Comparison of ENCODE assay signal across 8 cellular contexts in the genomic region with DNA sequence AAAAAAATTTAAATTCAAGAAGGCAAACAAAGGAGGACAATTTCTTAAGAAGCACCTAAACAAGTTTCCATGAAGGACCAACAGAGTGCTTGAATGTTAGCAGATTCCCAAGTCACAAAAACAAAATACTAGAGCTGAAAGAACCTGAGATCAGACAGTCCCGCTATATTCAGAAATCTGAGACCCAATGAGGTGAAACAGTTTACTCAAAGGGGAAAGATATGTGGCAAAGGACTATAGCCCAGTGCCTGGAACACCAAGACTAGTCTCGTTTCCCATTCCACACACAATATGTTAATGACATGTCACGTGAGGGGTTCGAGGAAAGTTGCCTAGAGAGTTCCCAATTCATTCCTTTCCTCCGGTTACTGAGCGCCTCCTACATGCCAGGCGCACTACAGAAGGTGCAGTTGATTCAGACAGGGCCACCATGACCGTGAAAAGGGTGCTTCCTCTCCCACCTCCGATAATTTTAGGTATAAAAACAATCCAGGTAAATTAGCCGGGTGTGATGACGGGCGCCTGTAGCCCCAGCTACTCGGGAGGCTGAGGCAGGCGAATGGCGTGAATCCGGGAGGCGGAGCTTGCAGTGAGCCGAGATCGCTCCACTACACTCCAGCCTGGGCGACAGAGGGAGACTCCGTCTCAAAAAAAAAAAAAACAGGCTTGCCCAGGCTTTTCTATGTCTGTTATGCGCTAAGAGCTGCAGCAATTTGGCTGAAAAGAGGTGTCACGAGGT. TPM values are rescaled to one million over a fixed set of nuclear protein-coding genes. Genes with fewer than 3 reads are reported as not detected.
A peak's percentile ranks its signal among the peaks of the same experiment; 100 is the strongest.
DNase-seq lines count a peak whose midpoint lies in the region; ATAC-seq and TF ChIP-seq lines count a peak whose summit lies in the region.

No MANE protein-coding gene starts in this region.

- H3K4me3 ChIP-seq in SJSA1 (peak overlapping the region; percentile 53), osteoblast (ENCODE audit: insufficient read depth, low read length) (peak overlapping the region; percentile 83), upper lobe of left lung (peak overlapping the region; percentile 79 to 98 (median 85))

- no peaks in the 10 kb centered on the region for H4K20me1 ChIP-seq in H9 (ENCODE audit: control insufficient read depth, insufficient read depth, insufficient read length)
- no peaks in the 10 kb centered on the region for H4K20me1 ChIP-seq in osteoblast (ENCODE audit: insufficient read depth, low read length)

- H3K79me2 ChIP-seq in H9 (ENCODE audit: insufficient read depth, low read length) (peaks cover 1% of the 10 kb centered on the region; the same call in 1 of the 2 replicates), osteoblast (ENCODE audit: insufficient read depth, low read length) (peaks cover 42% of the 10 kb centered on the region)

- no peaks in the 10 kb centered on the region for H3K23me2 ChIP-seq in H9 (ENCODE audit: insufficient read length, low read depth, low read length, poor library complexity, severe bottlenecking)

- H3K27ac ChIP-seq in H9 (ENCODE audit: insufficient read length, low read depth, low read length) (no peak overlapping the region), SJSA1 (peak overlapping the region; percentile 87), osteoblast (ENCODE audit: low read depth, low read length) (peak overlapping the region; percentile 78), upper lobe of left lung (peak overlapping the region; percentile 85 to 97 (median 89))

- no peak overlapping the region for H4K91ac ChIP-seq in H9 (ENCODE audit: insufficient read length, low read depth, low read length)

- CTCF ChIA-PET in activated naive CD4-positive, alpha-beta T cell treated with anti-CD3 and anti-CD28 coated beads, Interleukin-2, amount 10 ng/mL, durations not matched to agents 7 days and 5 days (lab: Charles Lee), result interaction anchor here (0.7 to 1.4 kb wide), 3 partner anchors 12 to 1257 kb away, joined by 3 to 5 read pairs (median 3); no protein-coding TSS in a partner anchor

- no peak overlapping the region for H3T11ph ChIP-seq in H9 (ENCODE audit: low read length)

- H3K9me3 Mint-ChIP-seq in H9, result no peaks in the 10 kb centered on the region
- H3K9me3 Mint-ChIP-seq in activated naive CD4-positive, alpha-beta T cell treated with anti-CD3 and anti-CD28 coated beads, Interleukin-2, amount 10 ng/mL, durations not matched to agents 7 days and 5 days, result no peaks in the 10 kb centered on the region

- H2BK15ac ChIP-seq in H9 (ENCODE audit: low read depth, low read length), result no peak overlapping the region

- peak in 1 of 4 donors; percentile 31 for TF ChIP-seq EP300 in upper lobe of left lung (IDR thresholded peaks at IDR 0.05)

- no peak overlapping the region for H2BK12ac ChIP-seq in H9 (ENCODE audit: insufficient read length, low read depth, low read length)

- H4K8ac ChIP-seq in H9 (replicated peaks; ENCODE audit: insufficient read length, low read depth, low read length), result no peak overlapping the region

- H3K27me3 ChIP-seq in H9 (ENCODE audit: insufficient read depth, low read length), result no peaks in the 10 kb centered on the region
- H3K27me3 ChIP-seq in SJSA1 (replicated peaks), result no peaks in the 10 kb centered on the region
- H3K27me3 ChIP-seq in osteoblast (ENCODE audit: insufficient read depth, low read length), result no peaks in the 10 kb centered on the region
- H3K27me3 ChIP-seq in upper lobe of left lung, result no peaks in the 10 kb centered on the region

- no peak overlapping the region for H3K23ac ChIP-seq in H9 (ENCODE audit: insufficient read length, low read depth, low read length)

- H4K5ac ChIP-seq in H9 (ENCODE audit: insufficient read length, low read depth, low read length), result no peak overlapping the region

- DNase-seq in ELR (ENCODE audit: low read depth) (peak; percentile 78), H9 (peak; percentile 69), SJSA1 (ENCODE audit: low read depth in 1 of 2, low spot score in 2 of 2) (peak; percentile 46 to 74), head of caudate nucleus (peak; percentile 22 to 87 (median 64)), osteoblast (ENCODE audit: insufficient read length, low spot score, missing footprints) (no peak), upper lobe of left lung (peak; percentile 56 to 78)
- peak; percentile 62 for DNase-seq in activated naive CD4-positive, alpha-beta T cell treated with anti-CD3 and anti-CD28 coated beads, Interleukin-2, amount 10 ng/mL, durations not matched to agents 7 days and 5 days

- no peaks in the 10 kb centered on the region; the same call in 1 of the 2 replicates for H3K27me3 Mint-ChIP-seq in H9 (ENCODE audit: low read depth)
- H3K27me3 Mint-ChIP-seq in activated naive CD4-positive, alpha-beta T cell treated with anti-CD3 and anti-CD28 coated beads, Interleukin-2, amount 10 ng/mL, durations not matched to agents 7 days and 5 days, result no peaks in the 10 kb centered on the region

- peaks cover 25 to 31% of the 10 kb centered on the region in 2 experiments for H3K4me1 Mint-ChIP-seq in H9
- peaks cover 29% of the 10 kb centered on the region for H3K4me1 Mint-ChIP-seq in activated naive CD4-positive, alpha-beta T cell treated with anti-CD3 and anti-CD28 coated beads, Interleukin-2, amount 10 ng/mL, durations not matched to agents 7 days and 5 days

- H2BK20ac ChIP-seq in H9 (ENCODE audit: low read depth, low read length, poor library complexity, severe bottlenecking), result no peak overlapping the region

- no peak overlapping the region for H3K56ac ChIP-seq in H9 (ENCODE audit: insufficient read length, low read depth, low read length)

- no peak overlapping the region for H2BK120ac ChIP-seq in H9 (ENCODE audit: low read depth, low read length, poor library complexity, severe bottlenecking)

- TF ChIP-seq POLR2A in upper lobe of left lung (IDR thresholded peaks at IDR 0.05), result no peak

- no peak overlapping the region for H3K14ac ChIP-seq in H9 (ENCODE audit: insufficient read depth, low read length)

- H2AFZ ChIP-seq in H9 (ENCODE audit: low read length) (no peak overlapping the region), osteoblast (ENCODE audit: low read length) (peak overlapping the region; percentile 94)

- no peak overlapping the region for H2BK5ac ChIP-seq in H9 (ENCODE audit: insufficient read length, low read length)

- H3K4me1 ChIP-seq in H9 (ENCODE audit: insufficient read depth, low read length) (no peaks in the 10 kb centered on the region), SJSA1 (replicated peaks) (peaks cover 9% of the 10 kb centered on the region), osteoblast (ENCODE audit: insufficient read depth, low read length) (peaks cover 8% of the 10 kb centered on the region), upper lobe of left lung (peaks cover 10 to 32% (median 14%) of the 10 kb centered on the region in 4 donors)

- H3K79me1 ChIP-seq in H9 (ENCODE audit: insufficient read depth, low read depth, low read length, poor library complexity, severe bottlenecking), result peaks cover 5% of the 10 kb centered on the region

- no peak overlapping the region for H2AK5ac ChIP-seq in H9 (ENCODE audit: insufficient read length, low read length)

- peak overlapping the region; percentile 84 for H3K9ac ChIP-seq in H9 (ENCODE audit: extremely low read depth, insufficient read length, low read length)

- no peaks in the 10 kb centered on the region for H3K36me3 ChIP-seq in SJSA1
- no peaks in the 10 kb centered on the region for H3K36me3 ChIP-seq in osteoblast (ENCODE audit: insufficient read depth, low read length)
- no peaks in the 10 kb centered on the region for H3K36me3 ChIP-seq in upper lobe of left lung

- H3K18ac ChIP-seq in H9 (ENCODE audit: insufficient read length, low read depth, low read length), result no peak overlapping the region

- no peaks in the 10 kb centered on the region for H3K9me3 ChIP-seq in H9 (ENCODE audit: control insufficient read depth, low read depth, low read length)
- no peaks in the 10 kb centered on the region for H3K9me3 ChIP-seq in SJSA1 (replicated peaks)
- H3K9me3 ChIP-seq in osteoblast (ENCODE audit: low read depth, low read length), result no peaks in the 10 kb centered on the region
- no peaks in the 10 kb centered on the region for H3K9me3 ChIP-seq in upper lobe of left lung

- WGBS in H9 (ENCODE audit: extremely low coverage, insufficient read length, low lambda C conversion rate), result no CpG with 5 or more reads among the region's 23 CpGs
- WGBS in upper lobe of left lung, 2 donors, result 1% methylated on average over 14 to 23 of the region's 23 CpGs

- no peaks in the 10 kb centered on the region for H3K36me3 Mint-ChIP-seq in H9 (ENCODE audit: insufficient read depth in 1 of 3, low read depth in 3 of 3)
- H3K36me3 Mint-ChIP-seq in activated naive CD4-positive, alpha-beta T cell treated with anti-CD3 and anti-CD28 coated beads, Interleukin-2, amount 10 ng/mL, durations not matched to agents 7 days and 5 days, result peaks cover 3% of the 10 kb centered on the region

- intact Hi-C loops in head of caudate nucleus (cut with DNase I), result no loop called here

- peak overlapping the region; percentile 97 to 98 (median 98) for H3K27ac Mint-ChIP-seq in H9
- peak overlapping the region; percentile 95 for H3K27ac Mint-ChIP-seq in activated naive CD4-positive, alpha-beta T cell treated with anti-CD3 and anti-CD28 coated beads, Interleukin-2, amount 10 ng/mL, durations not matched to agents 7 days and 5 days

- H3K4me3 Mint-ChIP-seq in H9, result peak overlapping the region; percentile 96 to 97
- H3K4me3 Mint-ChIP-seq in activated naive CD4-positive, alpha-beta T cell treated with anti-CD3 and anti-CD28 coated beads, Interleukin-2, amount 10 ng/mL, durations not matched to agents 7 days and 5 days, result peak overlapping the region; percentile 96

- peak; percentile 87 to 88 for ATAC-seq in upper lobe of left lung (ENCODE audit: low FRiP score in 2 of 2)

- H3K4ac ChIP-seq in H9 (ENCODE audit: low read depth, low read length), result no peak overlapping the region

- H3K4me2 ChIP-seq in H9 (ENCODE audit: insufficient read depth, insufficient read length, low read length), result peak overlapping the region; percentile 72
- H3K4me2 ChIP-seq in osteoblast (ENCODE audit: insufficient read depth, low read length), result peak overlapping the region; percentile 99

- TF ChIP-seq CTCF in H9 (conservative IDR thresholded peaks at IDR 0.05), result no peak; the same call in 1 of the 3 replicates
- peak; percentile 36; the same call in 1 of the 2 replicates for TF ChIP-seq CTCF in LNCAP (IDR thresholded peaks at IDR 0.05)
- TF ChIP-seq CTCF in osteoblast (IDR thresholded peaks at IDR 0.05; ENCODE audit: extremely low read depth, low read depth, low read length), result peak; percentile 47
- TF ChIP-seq CTCF in upper lobe of left lung (IDR thresholded peaks at IDR 0.05), result peak in 2 of 6 experiments; percentile 15 to 45

RNA-seq across cellular contexts. Expression of a gene that starts 0.6 kb away (rescaled TPM):
- total RNA-seq in H9 (2021) (18.3 TPM in 2 replicates), osteoblast (17.4 and 22.1 TPM in 2 replicates), upper lobe of left lung (10 to 100 TPM; 16.4 to 38.3 (median 19.0) TPM)
- 15.9 and 21.9 TPM in 2 replicates for total RNA-seq in SJSA1 (2014; rRNA removed; shearing (Covaris generic))

RNA-seq across cellular contexts. Expression of a gene that starts 41.0 kb away (rescaled TPM):
- total RNA-seq in H9 (2021) (1.3 TPM in 2 replicates), osteoblast (13.6 and 22.1 TPM in 2 replicates), upper lobe of left lung (100 to 1,000 TPM in 2 of 6 donors, 10 to 100 TPM in 4; 54.9 to 124 (median 75.6) TPM)
- total RNA-seq in SJSA1 (2014; rRNA removed; shearing (Covaris generic)), result 43.3 and 52.2 TPM in 2 replicates
